ENCODE assay signal across 1 cellular context in the genomic region with DNA sequence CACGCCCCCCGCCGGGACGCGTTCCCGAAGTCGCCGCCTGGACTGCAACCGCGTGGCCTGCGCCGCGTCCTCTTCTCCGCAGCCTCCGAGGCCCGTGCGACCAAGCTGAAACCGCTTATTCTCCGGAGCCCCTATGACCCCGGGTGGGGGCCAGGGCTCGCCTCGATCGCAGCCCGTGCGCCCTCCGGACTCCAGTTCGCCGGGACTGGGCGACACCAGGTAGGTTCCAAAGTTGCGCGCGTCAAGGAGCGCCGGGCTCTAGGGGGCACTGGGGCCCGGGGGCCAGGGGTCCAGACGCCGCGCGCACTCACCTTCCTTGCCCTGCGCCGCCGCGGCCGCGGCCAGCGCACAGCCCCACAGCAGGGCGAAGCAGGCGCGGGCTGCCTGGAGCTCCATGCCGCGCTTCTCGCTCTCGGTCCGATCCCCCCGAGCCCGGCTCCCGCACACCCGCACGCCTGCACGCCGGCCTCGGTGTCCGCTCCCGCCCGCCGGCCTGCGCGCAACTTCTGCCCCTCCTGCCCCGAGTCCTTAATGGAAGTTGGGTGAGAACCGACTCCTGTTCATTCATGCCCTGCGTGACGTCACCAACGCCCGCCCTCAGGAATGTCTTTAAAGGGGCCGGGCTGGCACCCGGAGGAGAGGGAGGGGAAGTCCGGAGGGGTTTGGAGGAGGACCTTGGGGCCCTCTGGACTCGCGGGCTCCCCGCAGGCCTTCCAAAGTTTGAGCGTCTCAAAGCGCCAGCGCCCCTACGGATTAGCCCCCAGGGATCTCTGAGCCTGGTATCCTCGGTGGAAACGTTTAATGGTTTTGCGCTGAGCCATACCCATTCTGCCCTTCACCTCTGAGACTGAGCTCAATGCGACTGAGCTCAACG.
TF ChIP-seq lines count a peak whose summit lies in the region.

Gene EPHA2, minus strand, starts transcription at position 533 of the 874 bp plus-strand sequence. Its CDS starts 137 bp downstream, at position 396.

TF ChIP-seq in IMR-90, 13 proteins besides CTCF, POLR2A, EP300 and RAD21:
- TF ChIP-seq USF2 (IDR thresholded peaks at IDR 0.05; ENCODE audit: low read depth, low read length) (no peak), FOS (IDR thresholded peaks at IDR 0.05; ENCODE audit: low read depth, low read length) (peak; percentile 35), MAZ (IDR thresholded peaks at IDR 0.05; ENCODE audit: borderline replicate concordance, low read depth, low read length) (peak; percentile 100)
